In the genomic region with DNA sequence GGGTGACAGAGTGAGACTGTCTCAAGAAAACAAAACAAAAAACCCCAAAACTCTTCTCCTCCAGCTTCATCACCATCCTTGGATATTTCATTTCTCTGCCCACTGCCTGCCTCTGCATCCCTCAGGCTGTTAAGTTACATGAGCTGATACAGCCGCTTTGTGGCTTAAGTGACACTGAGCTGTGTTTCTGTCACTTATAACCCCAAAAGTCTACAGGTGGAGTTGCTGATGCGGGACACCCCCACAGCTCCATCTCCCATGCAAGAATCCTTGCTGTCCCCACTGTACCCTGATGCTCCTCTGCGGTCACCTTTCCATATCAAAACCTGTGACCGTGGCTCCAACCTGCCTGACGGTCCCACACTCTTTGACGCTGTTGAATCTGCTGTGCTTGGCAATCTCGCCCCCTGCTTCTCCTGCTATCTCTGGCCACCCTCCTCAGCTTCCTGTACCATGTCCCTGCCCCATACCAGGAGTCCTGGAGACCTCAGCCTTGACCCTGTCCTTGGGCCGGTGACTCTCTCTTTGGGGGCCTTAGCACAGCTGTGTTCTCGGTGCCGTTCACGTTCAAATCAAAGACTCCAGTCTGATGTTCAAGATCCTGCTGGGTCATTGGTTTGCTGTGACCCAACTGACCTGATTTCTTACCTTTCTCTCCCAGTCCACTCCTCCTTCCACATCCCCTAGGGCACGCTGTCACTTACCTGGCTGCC, we compare ENCODE assay signal across 13 cellular contexts. TPM values are rescaled to one million over a fixed set of nuclear protein-coding genes. Genes with fewer than 3 reads are reported as not detected.
DNase-seq lines count a peak whose midpoint lies in the region; ATAC-seq, FAIRE-seq and TF ChIP-seq lines count a peak whose summit lies in the region.
"Had no signal": no experiment of that assay in that cellular context is flagged by ENCODE, and none has a peak within 500 bp of the region (broad histone marks: within the 10 kb centered on the region; RNA-seq: fewer than 3 reads in every experiment).

No MANE protein-coding gene starts in this region.

- H3K27me3 ChIP-seq in DOHH2 (ENCODE audit: control insufficient read depth, low read length) (no peaks in the 10 kb centered on the region), KMS-11 (ENCODE audit: insufficient read depth, low read depth) (no peaks in the 10 kb centered on the region), vagina (no peaks in the 10 kb centered on the region)
- H3K27me3 ChIP-seq: adrenal gland had no signal

- H3K79me2 ChIP-seq in DOHH2 (ENCODE audit: control insufficient read depth, low read length) (peaks cover 26% of the 10 kb centered on the region), KMS-11 (ENCODE audit: insufficient read depth, low read depth) (no peaks in the 10 kb centered on the region)

- H3K4me1 ChIP-seq in DOHH2 (ENCODE audit: control insufficient read depth, low read length) (peaks cover 88% of the 10 kb centered on the region), KMS-11 (ENCODE audit: low read depth, poor library complexity, severe bottlenecking) (peaks cover 62% of the 10 kb centered on the region), kidney (ENCODE audit: control insufficient read depth in 1 of 2, insufficient read depth in 1 of 2, low read depth in 1 of 2, low read length in 2 of 2) (no peaks in the 10 kb centered on the region), vagina (no peaks in the 10 kb centered on the region)
- H3K4me1 ChIP-seq: adrenal gland had no signal

- H3F3A ChIP-seq in DOHH2 (ENCODE audit: control insufficient read depth, insufficient read depth), result peaks cover 20% of the 10 kb centered on the region

- ATAC-seq in HG03378 (IDR thresholded peaks at IDR 0.05; ENCODE audit: unreplicated experiment) (no peak), GM19463 (IDR thresholded peaks at IDR 0.05; ENCODE audit: unreplicated experiment) (no peak)

- TF ChIP-seq CTCF in DOHH2 (IDR thresholded peaks at IDR 0.05; ENCODE audit: low read depth, low read length, poor library complexity, severe bottlenecking) (no peak), KMS-11 (conservative IDR thresholded peaks at IDR 0.05; ENCODE audit: low read depth, low read length) (no peak), kidney (IDR thresholded peaks at IDR 0.05; ENCODE audit: borderline replicate concordance, extremely low read depth, insufficient read depth) (no peak), vagina (IDR thresholded peaks at IDR 0.05) (no peak)

- no peaks in the 10 kb centered on the region for H3K9me2 ChIP-seq in DOHH2 (replicated peaks; ENCODE audit: control insufficient read depth, low read length)

- H3K36me3 ChIP-seq in DOHH2 (ENCODE audit: control insufficient read depth, low read length) (peaks cover 49% of the 10 kb centered on the region), KMS-11 (ENCODE audit: insufficient read depth) (no peaks in the 10 kb centered on the region), kidney (ENCODE audit: control insufficient read depth in 1 of 2, insufficient read depth in 2 of 2, low read length in 2 of 2) (no peaks in the 10 kb centered on the region), vagina (peaks cover 0 to 8% of the 10 kb centered on the region in 2 donors)
- H3K36me3 ChIP-seq: adrenal gland had no signal

- peaks cover 4% of the 10 kb centered on the region; the same call in 1 of the 2 replicates for H3K9me3 ChIP-seq in DOHH2 (ENCODE audit: control insufficient read depth, insufficient read depth, low read length)
- H3K9me3 ChIP-seq in kidney (ENCODE audit: control insufficient read depth in 1 of 2, low read length in 2 of 2), result no peaks in the 10 kb centered on the region
- peaks cover 8% of the 10 kb centered on the region for H3K9me3 ChIP-seq in vagina
- H3K9me3 ChIP-seq: adrenal gland had no signal

- H3K9ac ChIP-seq in KMS-11, result no peak overlapping the region
- H3K9ac ChIP-seq in kidney (ENCODE audit: low read length in 2 of 2), result no peak overlapping the region

- TF ChIP-seq POLR2A in GM19193 (IDR thresholded peaks at IDR 0.05; ENCODE audit: extremely low read depth, insufficient read depth, insufficient read length), result peak; percentile 50
- no peak for TF ChIP-seq POLR2A in vagina (IDR thresholded peaks at IDR 0.05)

- intact Hi-C loops in kidney (cut with DNase I), result no loop called here
- intact Hi-C loops in vagina (cut with DNase I), result no loop called here

- H3K4me2 ChIP-seq in DOHH2 (ENCODE audit: low read length) (peak overlapping the region; percentile 86), KMS-11 (peak overlapping the region; percentile 92)

- H4K20me1 ChIP-seq in DOHH2 (ENCODE audit: control insufficient read depth, insufficient read depth, low read depth, low read length) (no peaks in the 10 kb centered on the region), KMS-11 (ENCODE audit: insufficient read depth) (no peaks in the 10 kb centered on the region)

- H3K27ac ChIP-seq in DOHH2 (ENCODE audit: low read depth, low read length), result peak overlapping the region; percentile 99
- H3K27ac ChIP-seq in KMS-11, result peak overlapping the region; percentile 85; the same call in 1 of the 2 replicates
- H3K27ac ChIP-seq in kidney (ENCODE audit: low read depth in 2 of 2, low read length in 2 of 2), result no peak overlapping the region
- no peak overlapping the region for H3K27ac ChIP-seq in substantia nigra (ENCODE audit: low read depth, low read length, poor library complexity, severe bottlenecking)
- no peak overlapping the region for H3K27ac ChIP-seq in vagina
- H3K27ac ChIP-seq: adrenal gland had no signal

- peak overlapping the region; percentile 30; the same call in 1 of the 2 replicates for H2AFZ ChIP-seq in KMS-11 (ENCODE audit: low read depth)

- H3K4me3 ChIP-seq in DOHH2 (ENCODE audit: low read length) (peak overlapping the region; percentile 59), KMS-11 (IDR thresholded peaks at IDR 0.05; ENCODE audit: insufficient read depth, low read depth, low read length) (no peak overlapping the region), kidney (ENCODE audit: low read length in 2 of 2) (no peak overlapping the region), vagina (no peak overlapping the region)
- H3K4me3 ChIP-seq: adrenal gland had no signal

- FAIRE-seq in kidney (lab: Jason Lieb, UNC), result no peak

- DNase-seq in kidney (peak; percentile 40), substantia nigra (lab: John Stamatoyannopoulos, UW) (no peak), vagina (ENCODE audit: extremely low spot score in 2 of 2) (no peak)
- DNase-seq: adrenal gland; C1 segment of cervical spinal cord; NCI-H2081 treated with DMSO at 0.1 percent for 48 hours; stimulated activated CD4-positive, alpha-beta T cell treated with anti-CD3 and anti-CD28 coated beads, Interleukin-4, amount 100 ng/mL, for 1 hour; SW 1271 had no signal

RNA-seq across cellular contexts. Expression of gene HVCN1, which starts 20.3 kb away (rescaled TPM):
- total RNA-seq in kidney, result 7.1 TPM
- 4.7 TPM for polyA plus RNA-seq in kidney (ENCODE audit: insufficient read depth, low read depth, low replicate concordance)
- 7.6 TPM for total RNA-seq in vagina

RNA-seq across cellular contexts. Expression of gene TCTN1, which starts 54.7 kb away (rescaled TPM):
- total RNA-seq in kidney (76.9 TPM), vagina (31.4 TPM)
- 71.2 TPM for polyA plus RNA-seq in kidney (ENCODE audit: insufficient read depth, low read depth, low replicate concordance)

Comparison
In these comparisons a context has a peak if more than half of its experiments do, and no peak if none do; other contexts are left out.
1. H3K27ac ChIP-seq: peak in DOHH2 (single experiment) and KMS-11 (single experiment); none in kidney (0 of 2), substantia nigra (single experiment) and vagina (single experiment).